In the genomic region with DNA sequence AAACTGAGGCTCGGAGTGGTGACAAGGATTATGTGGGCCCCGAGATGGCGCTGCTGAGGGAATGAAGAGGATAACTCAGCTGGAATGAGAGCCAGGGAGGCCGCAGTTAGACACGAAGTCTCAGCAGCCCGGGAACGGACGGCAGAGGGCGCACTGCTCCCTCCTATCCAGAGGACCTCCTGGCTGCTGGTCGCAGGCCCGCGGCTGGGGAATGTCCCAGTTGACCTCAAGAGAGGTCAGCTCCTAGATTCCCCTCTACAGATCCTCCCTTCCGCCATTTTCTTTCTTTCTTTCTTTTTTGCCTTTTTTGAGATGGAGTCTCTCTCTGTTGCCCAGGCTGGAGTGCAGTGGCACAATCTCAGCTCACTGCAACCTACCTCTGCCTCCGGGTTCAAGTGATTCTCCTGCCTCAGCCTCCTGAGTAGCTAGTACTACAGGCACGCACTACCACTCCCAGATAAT, we compare ENCODE assay signal across 8 cellular contexts. TPM values are rescaled to one million over a fixed set of nuclear protein-coding genes. Genes with fewer than 3 reads are reported as not detected.
DNase-seq lines count a peak whose midpoint lies in the region; ATAC-seq and TF ChIP-seq lines count a peak whose summit lies in the region.

No MANE protein-coding gene starts in this region.

- peaks cover 11 to 23% of the 10 kb centered on the region in 2 donors for H3K27me3 Mint-ChIP-seq in CD4-positive, alpha-beta memory T cell
- no peaks in the 10 kb centered on the region for H3K27me3 Mint-ChIP-seq in neural crest cell (ENCODE audit: low read depth)

- H2AFZ ChIP-seq in fibroblast of lung (ENCODE audit: low read length) = no peak overlapping the region

- H3K79me2 ChIP-seq in fibroblast of lung (ENCODE audit: control insufficient read depth, insufficient read depth, low read length) = no peaks in the 10 kb centered on the region

- H3K36me3 ChIP-seq in CD4-positive, alpha-beta memory T cell (ENCODE audit: insufficient read depth, low read length) = no peaks in the 10 kb centered on the region
- no peaks in the 10 kb centered on the region for H3K36me3 ChIP-seq in fibroblast of lung (ENCODE audit: control insufficient read depth, insufficient read depth, low read length)

- intact Hi-C loops in CD4-positive, alpha-beta memory T cell (cut with micrococcal nuclease) = loop anchor here (1.0 kb wide), 1 partner anchor 385 kb away; no protein-coding TSS in a partner anchor

- no peaks in the 10 kb centered on the region for H3K4me1 ChIP-seq in CD4-positive, alpha-beta memory T cell (ENCODE audit: insufficient read depth, low read length)
- no peaks in the 10 kb centered on the region for H3K4me1 ChIP-seq in fibroblast of lung (ENCODE audit: control insufficient read depth, extremely low read depth, insufficient read depth, low read length)

- no peaks in the 10 kb centered on the region for H4K20me1 ChIP-seq in fibroblast of lung (ENCODE audit: control insufficient read depth, extremely low read depth, insufficient read depth, low read length)

- H3K9me3 ChIP-seq in CD4-positive, alpha-beta memory T cell (ENCODE audit: control insufficient read depth in 1 of 2, low read length in 2 of 2) = no peaks in the 10 kb centered on the region
- H3K9me3 ChIP-seq in fibroblast of lung (ENCODE audit: control insufficient read depth, insufficient read depth, low read depth, low read length) = no peaks in the 10 kb centered on the region

- no peaks in the 10 kb centered on the region for H3K4me1 Mint-ChIP-seq in CD4-positive, alpha-beta memory T cell
- peaks cover 12% of the 10 kb centered on the region for H3K4me1 Mint-ChIP-seq in neural crest cell

- no peak for ATAC-seq in GM18517 (IDR thresholded peaks at IDR 0.05; ENCODE audit: unreplicated experiment)

- no peak overlapping the region for H3K27ac Mint-ChIP-seq in CD4-positive, alpha-beta memory T cell
- H3K27ac Mint-ChIP-seq in neural crest cell (ENCODE audit: unreplicated experiment) = no peak overlapping the region

- H3K9ac ChIP-seq in fibroblast of lung (ENCODE audit: insufficient read depth, low read length) = no peak overlapping the region

- no peak overlapping the region for H3K4me3 ChIP-seq in CD4-positive, alpha-beta memory T cell (ENCODE audit: low read length in 2 of 2)
- H3K4me3 ChIP-seq in HL-60 (replicated peaks; ENCODE audit: insufficient read depth, low read length) = no peak overlapping the region
- no peak overlapping the region for H3K4me3 ChIP-seq in fibroblast of lung (replicated peaks in 1 of 4; ENCODE audit: control extremely low read depth in 1 of 4, insufficient read depth in 1 of 4, low read depth in 3 of 4, low read length in 4 of 4)

- no peak overlapping the region for H3K27ac ChIP-seq in CD4-positive, alpha-beta memory T cell (ENCODE audit: low read depth, low read length)
- no peak overlapping the region for H3K27ac ChIP-seq in HL-60 (replicated peaks)
- H3K27ac ChIP-seq in fibroblast of lung (ENCODE audit: insufficient read depth, low read length) = no peak overlapping the region

- TF ChIP-seq CTCF in HL-60 (IDR thresholded peaks at IDR 0.05; ENCODE audit: insufficient read depth, low read length) (peak; percentile 86), fibroblast of lung (conservative IDR thresholded peaks at IDR 0.05 in 1 of 2, IDR thresholded peaks at IDR 0.05 in 1 of 2; ENCODE audit: low read depth in 1 of 2, low read length in 2 of 2) (peak; percentile 56 to 78), neural crest cell (conservative IDR thresholded peaks at IDR 0.05) (peak; percentile 92)

- no peaks in the 10 kb centered on the region for H3K36me3 Mint-ChIP-seq in CD4-positive, alpha-beta memory T cell
- peaks cover 20% of the 10 kb centered on the region for H3K36me3 Mint-ChIP-seq in neural crest cell (ENCODE audit: low read depth)

- no peak overlapping the region for H3K4me3 Mint-ChIP-seq in CD4-positive, alpha-beta memory T cell
- no peak overlapping the region for H3K4me3 Mint-ChIP-seq in neural crest cell

- peak in 4 of 5 donors; percentile 26 to 35 (median 30) for DNase-seq in CD4-positive, alpha-beta memory T cell
- DNase-seq in HL-60 (ENCODE audit: low read depth in 1 of 2, low spot score in 1 of 2) = peak; percentile 23 to 62
- peak; percentile 92 for DNase-seq in OCI-M1 (lab: John Stamatoyannopoulos, UW)
- peak; percentile 66 for DNase-seq in activated T-cell treated with anti-CD3 and anti-CD28 coated beads for 48 hours (ENCODE audit: low read depth)
- peak; percentile 62 to 67 for DNase-seq in fibroblast of lung (ENCODE audit: low read depth in 2 of 2)
- peak; percentile 97 for DNase-seq in neural crest cell (ENCODE audit: low read depth, low spot score)
- peak; percentile 96 for DNase-seq in superior temporal gyrus (ENCODE audit: extremely low spot score)

- POLR2A ChIA-PET in CD4-positive, alpha-beta memory T cell (lab: Charles Lee; ENCODE audit: partially characterized antibody) = no interaction called here

- no peak overlapping the region for H3K4me2 ChIP-seq in fibroblast of lung (ENCODE audit: extremely low read depth, insufficient read depth, low read length)

- H3K9me3 Mint-ChIP-seq in CD4-positive, alpha-beta memory T cell = peaks cover 0 to 10% (median 8%) of the 10 kb centered on the region in 8 donors
- H3K9me3 Mint-ChIP-seq in neural crest cell = peaks cover 4% of the 10 kb centered on the region

- CTCF ChIA-PET in CD4-positive, alpha-beta memory T cell (lab: Charles Lee; ENCODE audit: partially characterized antibody) = interaction anchor here (0.8 to 2.7 kb wide), 11 partner anchors 10 to 384 kb away, joined by 3 to 19 read pairs (median 5); no protein-coding TSS in a partner anchor

- no peaks in the 10 kb centered on the region for H3K27me3 ChIP-seq in CD4-positive, alpha-beta memory T cell (ENCODE audit: insufficient read depth, low read length)
- H3K27me3 ChIP-seq in HL-60 (ENCODE audit: insufficient read depth, poor library complexity, severe bottlenecking) = no peaks in the 10 kb centered on the region
- no peaks in the 10 kb centered on the region for H3K27me3 ChIP-seq in fibroblast of lung (ENCODE audit: control insufficient read depth, insufficient read depth, low read length)

RNA-seq across cellular contexts. Expression of a gene that starts 24.1 kb away (rescaled TPM):
- not detected for total RNA-seq in CD4-positive, alpha-beta memory T cell
- not detected for polyA plus RNA-seq in CD4-positive, alpha-beta memory T cell
- total RNA-seq in fibroblast of lung (not detected in 2 replicates), neural crest cell (1.2 TPM in 1 of 2 replicates, not detected in the other)
- polyA plus RNA-seq in fibroblast of lung = not detected in 2 replicates
- not detected in 2 replicates for polyA plus RNA-seq in fibroblast of lung (2012)
- polyA minus RNA-seq in fibroblast of lung (ENCODE audit: low replicate concordance) = not detected in 2 replicates

RNA-seq across cellular contexts. Expression of a gene that starts 26.8 kb away (rescaled TPM):
- total RNA-seq in CD4-positive, alpha-beta memory T cell = 10 to 100 TPM; 29.5 to 35.8 TPM
- 10 to 100 TPM; 22.4 to 28.0 TPM for polyA plus RNA-seq in CD4-positive, alpha-beta memory T cell
- total RNA-seq in fibroblast of lung = 38.3 and 48.6 TPM in 2 replicates
- polyA plus RNA-seq in fibroblast of lung = 16.3 and 17.3 TPM in 2 replicates
- polyA plus RNA-seq in fibroblast of lung (2012) = 61.2 and 65.0 TPM in 2 replicates
- polyA minus RNA-seq in fibroblast of lung (ENCODE audit: low replicate concordance) = 6.2 and 15.5 TPM in 2 replicates
- 10.9 and 13.5 TPM in 2 replicates for total RNA-seq in neural crest cell

RNA-seq across cellular contexts. Expression of a gene that starts 30.4 kb away (rescaled TPM):
- total RNA-seq in CD4-positive, alpha-beta memory T cell = not detected
- polyA plus RNA-seq in CD4-positive, alpha-beta memory T cell = under 1 TPM in 1 of 2 donors, not detected in 1; 0.08 TPM
- 0.17 and 0.26 TPM in 2 replicates for total RNA-seq in fibroblast of lung
- 0.02 TPM in 2 replicates for polyA plus RNA-seq in fibroblast of lung
- 0.18 TPM in 1 of 2 replicates, not detected in the other for polyA plus RNA-seq in fibroblast of lung (2012)
- 0.11 and 0.12 TPM in 2 replicates for polyA minus RNA-seq in fibroblast of lung (ENCODE audit: low replicate concordance)
- 42.5 and 50.2 TPM in 2 replicates for total RNA-seq in neural crest cell

Comparison
In these comparisons a context has a peak if more than half of its experiments do, and no peak if none do; other contexts are left out.
1. DNase-seq: peak in every context shown above with its lines; median percentile 97 in neural crest cell; 96 in superior temporal gyrus; 92 in OCI-M1; 66 in activated T-cell treated with anti-CD3 and anti-CD28 coated beads for 48 hours; 64 in fibroblast of lung; 42 in HL-60; 30 in CD4-positive, alpha-beta memory T cell.
2. RNA of a gene that starts 30.4 kb away (total RNA-seq): 42.5 to 50.2 TPM in neural crest cell; 0.17 to 0.26 TPM in fibroblast of lung and not detected in CD4-positive, alpha-beta memory T cell; every median in the first group is over 10 times any median in the second.
3. Peak in every context shown above with its lines, with median percentiles within 50 percentile points of each other: CTCF ChIP-seq.